ENCODE assay signal across 9 cellular contexts in the genomic region with DNA sequence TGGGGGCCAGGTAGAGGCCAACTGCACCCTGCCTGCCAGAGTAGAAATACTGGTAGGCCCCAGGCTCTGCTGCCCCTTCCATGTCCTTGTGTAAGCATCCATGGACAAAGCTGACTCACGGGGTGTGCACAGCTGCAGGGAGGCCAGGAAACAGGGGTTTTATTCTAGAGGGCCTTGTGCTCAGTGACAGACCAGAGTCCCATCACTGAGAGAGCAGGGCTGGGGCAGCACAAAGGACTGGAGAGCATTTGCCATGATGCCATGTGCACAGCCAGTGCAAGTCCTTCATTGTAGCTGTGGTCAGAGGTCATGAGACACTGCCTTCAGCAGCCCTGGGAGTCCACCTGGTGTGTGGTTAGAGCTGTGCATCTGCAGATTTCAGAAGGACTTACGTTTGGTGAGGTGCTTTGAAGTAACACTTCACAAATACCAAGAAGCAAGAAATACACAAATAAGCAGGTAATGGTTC. TPM values are rescaled to one million over a fixed set of nuclear protein-coding genes. Genes with fewer than 3 reads are reported as not detected.
DNase-seq lines count a peak whose midpoint lies in the region; ATAC-seq and TF ChIP-seq lines count a peak whose summit lies in the region.
"Had no signal": no experiment of that assay in that cellular context is flagged by ENCODE, and none has a peak within 500 bp of the region (broad histone marks: within the 10 kb centered on the region; RNA-seq: fewer than 3 reads in every experiment).

No MANE protein-coding gene starts in this region.

- no peak overlapping the region for H3K4me3 ChIP-seq in fibroblast of the aortic adventitia (ENCODE audit: low read depth, low read length)

- no peaks in the 10 kb centered on the region for H3K27me3 Mint-ChIP-seq in T-helper 17 cell

- peaks cover 54% of the 10 kb centered on the region for H3K4me1 Mint-ChIP-seq in T-helper 17 cell

- TF ChIP-seq CTCF in fibroblast of the aortic adventitia (IDR thresholded peaks at IDR 0.05; ENCODE audit: insufficient read depth, low read length): peak; percentile 7

- peak; percentile 33 for ATAC-seq in GM18520 (IDR thresholded peaks at IDR 0.05; ENCODE audit: unreplicated experiment)
- peak; percentile 31 for ATAC-seq in T-helper 17 cell
- ATAC-seq: stimulated activated naive CD8-positive, alpha-beta T cell treated with anti-CD3 and anti-CD28 coated beads, Interleukin-15, Interleukin-2, amounts not matched to agents 100 U/mL and 50 U/mL, for 24 hours had no signal

- peak overlapping the region; percentile 94 for H3K27ac Mint-ChIP-seq in T-helper 17 cell

- peaks cover 2% of the 10 kb centered on the region for H3K9me3 ChIP-seq in T-helper 17 cell (ENCODE audit: control insufficient read depth, low read length, poor library complexity, severe bottlenecking)

- DNase-seq in T-helper 17 cell (no peak), fibroblast of the aortic adventitia (ENCODE audit: low read depth) (no peak), posterior vena cava (ENCODE audit: low spot score) (peak; percentile 49), GDM1 (lab: John Stamatoyannopoulos, UW) (no peak), GOT3 (lab: John Stamatoyannopoulos, UW) (no peak), DMS 273 treated with DMSO at 0.1 percent for 48 hours (lab: John Stamatoyannopoulos, UW) (no peak), SHP77 (lab: John Stamatoyannopoulos, UW) (no peak)
- DNase-seq: stimulated activated naive CD8-positive, alpha-beta T cell treated with anti-CD3 and anti-CD28 coated beads, Interleukin-15, Interleukin-2, amounts not matched to agents 100 U/mL and 50 U/mL, for 24 hours had no signal

- H3K4me3 Mint-ChIP-seq in T-helper 17 cell: peak overlapping the region; percentile 41

- peaks cover 2% of the 10 kb centered on the region for H3K36me3 Mint-ChIP-seq in T-helper 17 cell (ENCODE audit: low read depth)

- intact Hi-C loops in posterior vena cava (cut with DNase I): no loop called here

RNA-seq across cellular contexts. Expression of gene ARF1, which starts 8.1 kb away (rescaled TPM):
- total RNA-seq in T-helper 17 cell (100 to 1,000 TPM; 325 to 382 TPM), fibroblast of the aortic adventitia (ENCODE audit: low replicate concordance) (58.0 and 246 TPM in 2 replicates), posterior vena cava (100 to 1,000 TPM; 300 to 342 TPM)

RNA-seq across cellular contexts. Expression of gene C1orf35, which starts 12.5 kb away (rescaled TPM):
- total RNA-seq in T-helper 17 cell: 10 to 100 TPM; 20.9 to 21.6 TPM
- total RNA-seq in fibroblast of the aortic adventitia (ENCODE audit: low replicate concordance): 5.9 and 21.8 TPM in 2 replicates
- 1 to 10 TPM; 7.8 to 8.0 TPM for total RNA-seq in posterior vena cava

RNA-seq across cellular contexts. Expression of gene MRPL55, which starts 18.5 kb away (rescaled TPM):
- total RNA-seq in T-helper 17 cell: 10 to 100 TPM; 55.2 to 59.9 TPM
- 32.5 and 74.1 TPM in 2 replicates for total RNA-seq in fibroblast of the aortic adventitia (ENCODE audit: low replicate concordance)
- total RNA-seq in posterior vena cava: 10 to 100 TPM; 30.0 to 30.9 TPM

RNA-seq across cellular contexts. Expression of gene GUK1, which starts 49.4 kb away (rescaled TPM):
- total RNA-seq in T-helper 17 cell: 100 to 1,000 TPM; 233 to 245 TPM
- total RNA-seq in fibroblast of the aortic adventitia (ENCODE audit: low replicate concordance): 171 and 217 TPM in 2 replicates
- 100 to 1,000 TPM; 220 to 234 TPM for total RNA-seq in posterior vena cava

RNA-seq across cellular contexts. Expression of gene GJC2, which starts 59.1 kb away (rescaled TPM):
- total RNA-seq in T-helper 17 cell: 1 to 10 TPM in 1 of 2 donors, under 1 TPM in 1; 0.94 to 1.9 TPM
- 2.0 and 2.6 TPM in 2 replicates for total RNA-seq in fibroblast of the aortic adventitia (ENCODE audit: low replicate concordance)
- total RNA-seq in posterior vena cava: 1 to 10 TPM; 6.9 to 8.2 TPM
